ENCODE assay signal across 2 cellular contexts in genomic region chr19:48480151-48480475, GRCh38.
A peak's percentile ranks its signal among the peaks of the same experiment; 100 is the strongest.
TF ChIP-seq lines count a peak whose summit lies in the region.

No MANE protein-coding gene starts in this region.

TF ChIP-seq in GM23338, 12 proteins besides CTCF, POLR2A, EP300 and RAD21:
- TF ChIP-seq REST (IDR thresholded peaks at IDR 0.05; ENCODE audit: unreplicated experiment) = no peak
- TF ChIP-seq ZNF114 (CRISPR knock-in tag; IDR thresholded peaks at IDR 0.05) = no peak
- TF ChIP-seq, protein P1, sequence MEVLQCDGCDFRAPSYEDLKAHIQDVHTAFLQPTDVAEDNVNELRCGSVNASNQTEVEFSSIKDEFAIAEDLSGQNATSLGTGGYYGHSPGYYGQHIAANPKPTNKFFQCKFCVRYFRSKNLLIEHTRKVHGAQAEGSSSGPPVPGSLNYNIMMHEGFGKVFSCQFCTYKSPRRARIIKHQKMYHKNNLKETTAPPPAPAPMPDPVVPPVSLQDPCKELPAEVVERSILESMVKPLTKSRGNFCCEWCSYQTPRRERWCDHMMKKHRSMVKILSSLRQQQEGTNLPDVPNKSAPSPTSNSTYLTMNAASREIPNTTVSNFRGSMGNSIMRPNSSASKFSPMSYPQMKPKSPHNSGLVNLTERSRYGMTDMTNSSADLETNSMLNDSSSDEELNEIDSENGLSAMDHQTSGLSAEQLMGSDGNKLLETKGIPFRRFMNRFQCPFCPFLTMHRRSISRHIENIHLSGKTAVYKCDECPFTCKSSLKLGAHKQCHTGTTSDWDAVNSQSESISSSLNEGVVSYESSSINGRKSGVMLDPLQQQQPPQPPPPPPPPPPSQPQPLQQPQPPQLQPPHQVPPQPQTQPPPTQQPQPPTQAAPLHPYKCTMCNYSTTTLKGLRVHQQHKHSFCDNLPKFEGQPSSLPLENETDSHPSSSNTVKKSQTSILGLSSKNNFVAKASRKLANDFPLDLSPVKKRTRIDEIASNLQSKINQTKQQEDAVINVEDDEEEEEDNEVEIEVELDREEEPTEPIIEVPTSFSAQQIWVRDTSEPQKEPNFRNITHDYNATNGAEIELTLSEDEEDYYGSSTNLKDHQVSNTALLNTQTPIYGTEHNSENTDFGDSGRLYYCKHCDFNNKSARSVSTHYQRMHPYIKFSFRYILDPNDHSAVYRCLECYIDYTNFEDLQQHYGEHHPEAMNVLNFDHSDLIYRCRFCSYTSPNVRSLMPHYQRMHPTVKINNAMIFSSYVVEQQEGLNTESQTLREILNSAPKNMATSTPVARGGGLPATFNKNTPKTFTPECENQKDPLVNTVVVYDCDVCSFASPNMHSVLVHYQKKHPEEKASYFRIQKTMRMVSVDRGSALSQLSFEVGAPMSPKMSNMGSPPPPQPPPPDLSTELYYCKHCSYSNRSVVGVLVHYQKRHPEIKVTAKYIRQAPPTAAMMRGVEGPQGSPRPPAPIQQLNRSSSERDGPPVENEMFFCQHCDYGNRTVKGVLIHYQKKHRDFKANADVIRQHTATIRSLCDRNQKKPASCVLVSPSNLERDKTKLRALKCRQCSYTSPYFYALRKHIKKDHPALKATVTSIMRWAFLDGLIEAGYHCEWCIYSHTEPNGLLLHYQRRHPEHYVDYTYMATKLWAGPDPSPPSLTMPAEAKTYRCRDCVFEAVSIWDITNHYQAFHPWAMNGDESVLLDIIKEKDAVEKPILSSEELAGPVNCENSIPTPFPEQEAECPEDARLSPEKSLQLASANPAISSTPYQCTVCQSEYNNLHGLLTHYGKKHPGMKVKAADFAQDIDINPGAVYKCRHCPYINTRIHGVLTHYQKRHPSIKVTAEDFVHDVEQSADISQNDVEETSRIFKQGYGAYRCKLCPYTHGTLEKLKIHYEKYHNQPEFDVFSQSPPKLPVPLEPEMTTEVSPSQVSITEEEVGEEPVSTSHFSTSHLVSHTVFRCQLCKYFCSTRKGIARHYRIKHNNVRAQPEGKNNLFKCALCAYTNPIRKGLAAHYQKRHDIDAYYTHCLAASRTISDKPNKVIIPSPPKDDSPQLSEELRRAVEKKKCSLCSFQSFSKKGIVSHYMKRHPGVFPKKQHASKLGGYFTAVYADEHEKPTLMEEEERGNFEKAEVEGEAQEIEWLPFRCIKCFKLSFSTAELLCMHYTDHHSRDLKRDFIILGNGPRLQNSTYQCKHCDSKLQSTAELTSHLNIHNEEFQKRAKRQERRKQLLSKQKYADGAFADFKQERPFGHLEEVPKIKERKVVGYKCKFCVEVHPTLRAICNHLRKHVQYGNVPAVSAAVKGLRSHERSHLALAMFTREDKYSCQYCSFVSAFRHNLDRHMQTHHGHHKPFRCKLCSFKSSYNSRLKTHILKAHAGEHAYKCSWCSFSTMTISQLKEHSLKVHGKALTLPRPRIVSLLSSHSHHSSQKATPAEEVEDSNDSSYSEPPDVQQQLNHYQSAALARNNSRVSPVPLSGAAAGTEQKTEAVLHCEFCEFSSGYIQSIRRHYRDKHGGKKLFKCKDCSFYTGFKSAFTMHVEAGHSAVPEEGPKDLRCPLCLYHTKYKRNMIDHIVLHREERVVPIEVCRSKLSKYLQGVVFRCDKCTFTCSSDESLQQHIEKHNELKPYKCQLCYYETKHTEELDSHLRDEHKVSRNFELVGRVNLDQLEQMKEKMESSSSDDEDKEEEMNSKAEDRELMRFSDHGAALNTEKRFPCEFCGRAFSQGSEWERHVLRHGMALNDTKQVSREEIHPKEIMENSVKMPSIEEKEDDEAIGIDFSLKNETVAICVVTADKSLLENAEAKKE (CRISPR knock-in tag; IDR thresholded peaks at IDR 0.05) = no peak
- peak; percentile 69 for TF ChIP-seq POLR2AphosphoS5 (IDR thresholded peaks at IDR 0.05; ENCODE audit: low read depth)
- peak; percentile 94 for TF ChIP-seq ETS1 (IDR thresholded peaks at IDR 0.05)
- TF ChIP-seq EZH2 (IDR thresholded peaks at IDR 0.05; ENCODE audit: low read depth, unreplicated experiment) = no peak

TF ChIP-seq in HEK293T, 16 proteins besides CTCF, POLR2A, EP300 and RAD21 (continued from another document):
- TF ChIP-seq ARNT (IDR thresholded peaks at IDR 0.05) (no peak), BHLHE40 (IDR thresholded peaks at IDR 0.05; ENCODE audit: borderline replicate concordance) (no peak), TARDBP (IDR thresholded peaks at IDR 0.05) (no peak), ZNF384 (IDR thresholded peaks at IDR 0.05) (no peak), PKNOX1 (IDR thresholded peaks at IDR 0.05) (no peak)
